In genomic region chr7:127675716-127676115, GRCh38 we compare ENCODE assay signal across 23 cellular contexts. TPM values are rescaled to one million over a fixed set of nuclear protein-coding genes. Genes with fewer than 3 reads are reported as not detected.
"Had no signal": no experiment of that assay in that cellular context is flagged by ENCODE, and none has a peak within 500 bp of the region (broad histone marks: within the 10 kb centered on the region; RNA-seq: fewer than 3 reads in every experiment).

No MANE protein-coding gene starts in this region.

- H3K4me3 ChIP-seq: esophagus squamous epithelium, hepatocyte, left ventricle myocardium inferior, lower lobe of right lung, ovary, right atrium auricular region, smooth muscle cell had no signal

- H3K27ac ChIP-seq: esophagus squamous epithelium, hepatocyte, left ventricle myocardium inferior, lower lobe of right lung, ovary, right atrium auricular region had no signal

- DNase-seq: effector memory CD8-positive, alpha-beta T cell; esophagus squamous epithelium; foreskin fibroblast; head of caudate nucleus; kidney; left cardiac atrium; left ventricle myocardium inferior; lower lobe of right lung; mesendoderm; naive thymus-derived CD8-positive, alpha-beta T cell; nucleus accumbens; ovary; stimulated activated CD4-positive, alpha-beta T cell treated with anti-CD3 and anti-CD28 coated beads, Interleukin-2, amount 100 ng/mL, for 48 hours; stimulated activated naive CD4-positive, alpha-beta T cell treated with Interleukin-2 at 50 U/mL for 16 hours had no signal

- H3K9me3 ChIP-seq: ovary had no signal

- H3K27me3 Mint-ChIP-seq: dendritic cell treated with granulocyte-macrophage colony-stimulating factor and Interleukin-4, amounts not matched to agents 40 ng/mL and 50 ng/mL, for 4 days; effector memory CD8-positive, alpha-beta T cell; naive thymus-derived CD8-positive, alpha-beta T cell; type B pancreatic cell had no signal

- H3K27me3 ChIP-seq: esophagus squamous epithelium, hepatocyte, ovary, right atrium auricular region had no signal

- H3K4me3 Mint-ChIP-seq: dendritic cell treated with granulocyte-macrophage colony-stimulating factor and Interleukin-4, amounts not matched to agents 40 ng/mL and 50 ng/mL, for 4 days; effector memory CD8-positive, alpha-beta T cell; naive thymus-derived CD8-positive, alpha-beta T cell; neural crest cell; type B pancreatic cell had no signal

- H3K27ac Mint-ChIP-seq: dendritic cell treated with granulocyte-macrophage colony-stimulating factor and Interleukin-4, amounts not matched to agents 40 ng/mL and 50 ng/mL, for 4 days; effector memory CD8-positive, alpha-beta T cell; type B pancreatic cell had no signal

- ATAC-seq: effector memory CD8-positive, alpha-beta T cell; left cardiac atrium; lower lobe of right lung; naive thymus-derived CD8-positive, alpha-beta T cell had no signal

- H3K4me2 ChIP-seq: hepatocyte, smooth muscle cell had no signal

- H2AFZ ChIP-seq: hepatocyte had no signal

- H3K36me3 ChIP-seq: ovary, right atrium auricular region had no signal

- H3K9me3 Mint-ChIP-seq: type B pancreatic cell had no signal

RNA-seq across cellular contexts. Expression of gene PAX4, which starts 57.8 kb away (rescaled TPM):
- total RNA-seq: epithelial cell of proximal tubule; esophagus squamous epithelium; kidney; left cardiac atrium; left ventricle myocardium inferior; lower lobe of right lung; mononuclear cell; naive thymus-derived CD8-positive, alpha-beta T cell; neural crest cell; ovary; posterior vena cava; right atrium auricular region; smooth muscle cell had no signal
- polyA plus RNA-seq: naive thymus-derived CD8-positive, alpha-beta T cell; ovary; smooth muscle cell had no signal
